Comparison of ENCODE assay signal across 1 cellular context in genomic region chr20:62740286-62741141, GRCh38.
TF ChIP-seq lines count a peak whose summit lies in the region.

No MANE protein-coding gene starts in this region.

TF ChIP-seq in GM12878, 131 proteins besides CTCF, POLR2A, EP300 and RAD21 (continues in another document):
- TF ChIP-seq POLR2AphosphoS2 (IDR thresholded peaks at IDR 0.05; ENCODE audit: low read depth, low read length) (no peak), RAD51 (IDR thresholded peaks at IDR 0.05) (no peak), EED (IDR thresholded peaks at IDR 0.05; ENCODE audit: low read depth) (peak; percentile 90), RBBP5 (conservative IDR thresholded peaks at IDR 0.05) (no peak), RCOR1 (conservative IDR thresholded peaks at IDR 0.05; ENCODE audit: low read depth, low read length) (no peak), SP1 (IDR thresholded peaks at IDR 0.05; ENCODE audit: low read depth, low read length) (no peak), RB1 (IDR thresholded peaks at IDR 0.05; ENCODE audit: borderline replicate concordance) (no peak), CHD2 (IDR thresholded peaks at IDR 0.05; ENCODE audit: borderline replicate concordance, low read depth, low read length) (no peak), CBFB (IDR thresholded peaks at IDR 0.05; ENCODE audit: low read depth) (no peak; the same call in none of the 2 replicates), DPF2 (IDR thresholded peaks at IDR 0.05) (no peak), CEBPB (IDR thresholded peaks at IDR 0.05; ENCODE audit: borderline replicate concordance in 1 of 2, low read depth in 2 of 2, low read length in 2 of 2) (peak in 1 of 2 experiments; percentile 88; a peak in 1 of 4 replicates), ZBED1 (IDR thresholded peaks at IDR 0.05; ENCODE audit: borderline replicate concordance) (peak; percentile 86; the same call in 1 of the 2 replicates), IRF5 (IDR thresholded peaks at IDR 0.05; ENCODE audit: borderline replicate concordance) (no peak), TCF7 (IDR thresholded peaks at IDR 0.05; ENCODE audit: borderline replicate concordance) (peak; percentile 82), FOS (IDR thresholded peaks at IDR 0.05; ENCODE audit: borderline replicate concordance, extremely low read depth, insufficient read length) (no peak), EZH2 (IDR thresholded peaks at IDR 0.05; ENCODE audit: borderline replicate concordance, control insufficient read depth, low read depth, low read length) (no peak), IKZF2 (IDR thresholded peaks at IDR 0.05) (0 out of 4 replicates have a peak, but pooled peaks of 1 of the 2 experiments have one; percentile 20), CBX5 (IDR thresholded peaks at IDR 0.05; ENCODE audit: low read depth) (peak; percentile 88), PML (IDR thresholded peaks at IDR 0.05; ENCODE audit: low read length) (peak; percentile 72; the same call in 1 of the 2 replicates), MYC (IDR thresholded peaks at IDR 0.05; ENCODE audit: insufficient read depth, insufficient read length, insufficient replicate concordance, low read length, severe bottlenecking) (no peak), SUZ12 (IDR thresholded peaks at IDR 0.05; ENCODE audit: unreplicated experiment) (no peak), SPI1 (IDR thresholded peaks at IDR 0.05; ENCODE audit: borderline replicate concordance, insufficient read depth, low read depth, low read length) (no peak), STAT3 (IDR thresholded peaks at IDR 0.05; ENCODE audit: low read depth, low read length) (no peak), SMAD5 (IDR thresholded peaks at IDR 0.05; ENCODE audit: low read depth) (no peak), CREB1 (IDR thresholded peaks at IDR 0.05; ENCODE audit: low read depth) (peak; percentile 56; the same call in 1 of the 2 replicates), POLR2AphosphoS5 (IDR thresholded peaks at IDR 0.05; ENCODE audit: low read length) (no peak), RELA (IDR thresholded peaks at IDR 0.05; ENCODE audit: borderline replicate concordance, partially characterized antibody) (no peak), IRF3 (IDR thresholded peaks at IDR 0.05) (no peak), NR2F1 (conservative IDR thresholded peaks at IDR 0.05) (no peak), GABPA (IDR thresholded peaks at IDR 0.05; ENCODE audit: low read depth) (peak; percentile 76), BACH1 (IDR thresholded peaks at IDR 0.05; ENCODE audit: borderline replicate concordance) (no peak), JUNB (IDR thresholded peaks at IDR 0.05) (peak; percentile 99), MEF2A (IDR thresholded peaks at IDR 0.05; ENCODE audit: insufficient read depth, low read depth, low read length) (no peak), MYB (IDR thresholded peaks at IDR 0.05; ENCODE audit: borderline replicate concordance, low read depth, low read length) (no peak), ZSCAN29 (IDR thresholded peaks at IDR 0.05) (no peak), PRDM15 (CRISPR knock-in tag; IDR thresholded peaks at IDR 0.05) (no peak), ZNF687 (IDR thresholded peaks at IDR 0.05) (no peak)
- TF ChIP-seq, protein P1, sequence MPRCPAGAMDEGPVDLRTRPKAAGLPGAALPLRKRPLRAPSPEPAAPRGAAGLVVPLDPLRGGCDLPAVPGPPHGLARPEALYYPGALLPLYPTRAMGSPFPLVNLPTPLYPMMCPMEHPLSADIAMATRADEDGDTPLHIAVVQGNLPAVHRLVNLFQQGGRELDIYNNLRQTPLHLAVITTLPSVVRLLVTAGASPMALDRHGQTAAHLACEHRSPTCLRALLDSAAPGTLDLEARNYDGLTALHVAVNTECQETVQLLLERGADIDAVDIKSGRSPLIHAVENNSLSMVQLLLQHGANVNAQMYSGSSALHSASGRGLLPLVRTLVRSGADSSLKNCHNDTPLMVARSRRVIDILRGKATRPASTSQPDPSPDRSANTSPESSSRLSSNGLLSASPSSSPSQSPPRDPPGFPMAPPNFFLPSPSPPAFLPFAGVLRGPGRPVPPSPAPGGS (IDR thresholded peaks at IDR 0.05; ENCODE audit: borderline replicate concordance, insufficient read depth, low read depth, low read length, poor library complexity, severe bottlenecking): peak; percentile 26
- TF ChIP-seq, protein P2, sequence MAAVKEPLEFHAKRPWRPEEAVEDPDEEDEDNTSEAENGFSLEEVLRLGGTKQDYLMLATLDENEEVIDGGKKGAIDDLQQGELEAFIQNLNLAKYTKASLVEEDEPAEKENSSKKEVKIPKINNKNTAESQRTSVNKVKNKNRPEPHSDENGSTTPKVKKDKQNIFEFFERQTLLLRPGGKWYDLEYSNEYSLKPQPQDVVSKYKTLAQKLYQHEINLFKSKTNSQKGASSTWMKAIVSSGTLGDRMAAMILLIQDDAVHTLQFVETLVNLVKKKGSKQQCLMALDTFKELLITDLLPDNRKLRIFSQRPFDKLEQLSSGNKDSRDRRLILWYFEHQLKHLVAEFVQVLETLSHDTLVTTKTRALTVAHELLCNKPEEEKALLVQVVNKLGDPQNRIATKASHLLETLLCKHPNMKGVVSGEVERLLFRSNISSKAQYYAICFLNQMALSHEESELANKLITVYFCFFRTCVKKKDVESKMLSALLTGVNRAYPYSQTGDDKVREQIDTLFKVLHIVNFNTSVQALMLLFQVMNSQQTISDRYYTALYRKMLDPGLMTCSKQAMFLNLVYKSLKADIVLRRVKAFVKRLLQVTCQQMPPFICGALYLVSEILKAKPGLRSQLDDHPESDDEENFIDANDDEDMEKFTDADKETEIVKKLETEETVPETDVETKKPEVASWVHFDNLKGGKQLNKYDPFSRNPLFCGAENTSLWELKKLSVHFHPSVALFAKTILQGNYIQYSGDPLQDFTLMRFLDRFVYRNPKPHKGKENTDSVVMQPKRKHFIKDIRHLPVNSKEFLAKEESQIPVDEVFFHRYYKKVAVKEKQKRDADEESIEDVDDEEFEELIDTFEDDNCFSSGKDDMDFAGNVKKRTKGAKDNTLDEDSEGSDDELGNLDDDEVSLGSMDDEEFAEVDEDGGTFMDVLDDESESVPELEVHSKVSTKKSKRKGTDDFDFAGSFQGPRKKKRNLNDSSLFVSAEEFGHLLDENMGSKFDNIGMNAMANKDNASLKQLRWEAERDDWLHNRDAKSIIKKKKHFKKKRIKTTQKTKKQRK (IDR thresholded peaks at IDR 0.05; ENCODE audit: low read depth, low read length): no peak
- TF ChIP-seq, protein P3, sequence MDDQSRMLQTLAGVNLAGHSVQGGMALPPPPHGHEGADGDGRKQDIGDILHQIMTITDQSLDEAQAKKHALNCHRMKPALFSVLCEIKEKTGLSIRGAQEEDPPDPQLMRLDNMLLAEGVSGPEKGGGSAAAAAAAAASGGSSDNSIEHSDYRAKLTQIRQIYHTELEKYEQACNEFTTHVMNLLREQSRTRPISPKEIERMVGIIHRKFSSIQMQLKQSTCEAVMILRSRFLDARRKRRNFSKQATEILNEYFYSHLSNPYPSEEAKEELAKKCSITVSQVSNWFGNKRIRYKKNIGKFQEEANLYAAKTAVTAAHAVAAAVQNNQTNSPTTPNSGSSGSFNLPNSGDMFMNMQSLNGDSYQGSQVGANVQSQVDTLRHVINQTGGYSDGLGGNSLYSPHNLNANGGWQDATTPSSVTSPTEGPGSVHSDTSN (IDR thresholded peaks at IDR 0.05; ENCODE audit: insufficient replicate concordance, low read depth, low read length): peak; percentile 53
- TF ChIP-seq, protein P4, sequence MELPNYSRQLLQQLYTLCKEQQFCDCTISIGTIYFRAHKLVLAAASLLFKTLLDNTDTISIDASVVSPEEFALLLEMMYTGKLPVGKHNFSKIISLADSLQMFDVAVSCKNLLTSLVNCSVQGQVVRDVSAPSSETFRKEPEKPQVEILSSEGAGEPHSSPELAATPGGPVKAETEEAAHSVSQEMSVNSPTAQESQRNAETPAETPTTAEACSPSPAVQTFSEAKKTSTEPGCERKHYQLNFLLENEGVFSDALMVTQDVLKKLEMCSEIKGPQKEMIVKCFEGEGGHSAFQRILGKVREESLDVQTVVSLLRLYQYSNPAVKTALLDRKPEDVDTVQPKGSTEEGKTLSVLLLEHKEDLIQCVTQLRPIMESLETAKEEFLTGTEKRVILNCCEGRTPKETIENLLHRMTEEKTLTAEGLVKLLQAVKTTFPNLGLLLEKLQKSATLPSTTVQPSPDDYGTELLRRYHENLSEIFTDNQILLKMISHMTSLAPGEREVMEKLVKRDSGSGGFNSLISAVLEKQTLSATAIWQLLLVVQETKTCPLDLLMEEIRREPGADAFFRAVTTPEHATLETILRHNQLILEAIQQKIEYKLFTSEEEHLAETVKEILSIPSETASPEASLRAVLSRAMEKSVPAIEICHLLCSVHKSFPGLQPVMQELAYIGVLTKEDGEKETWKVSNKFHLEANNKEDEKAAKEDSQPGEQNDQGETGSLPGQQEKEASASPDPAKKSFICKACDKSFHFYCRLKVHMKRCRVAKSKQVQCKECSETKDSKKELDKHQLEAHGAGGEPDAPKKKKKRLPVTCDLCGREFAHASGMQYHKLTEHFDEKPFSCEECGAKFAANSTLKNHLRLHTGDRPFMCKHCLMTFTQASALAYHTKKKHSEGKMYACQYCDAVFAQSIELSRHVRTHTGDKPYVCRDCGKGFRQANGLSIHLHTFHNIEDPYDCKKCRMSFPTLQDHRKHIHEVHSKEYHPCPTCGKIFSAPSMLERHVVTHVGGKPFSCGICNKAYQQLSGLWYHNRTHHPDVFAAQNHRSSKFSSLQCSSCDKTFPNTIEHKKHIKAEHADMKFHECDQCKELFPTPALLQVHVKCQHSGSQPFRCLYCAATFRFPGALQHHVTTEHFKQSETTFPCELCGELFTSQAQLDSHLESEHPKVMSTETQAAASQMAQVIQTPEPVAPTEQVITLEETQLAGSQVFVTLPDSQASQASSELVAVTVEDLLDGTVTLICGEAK (IDR thresholded peaks at IDR 0.05; ENCODE audit: borderline replicate concordance): no peak
